Comparison of ENCODE assay signal across 15 cellular contexts in genomic region chr6:26476893-26477292, GRCh38. TPM values are rescaled to one million over a fixed set of nuclear protein-coding genes. Genes with fewer than 3 reads are reported as not detected.
DNase-seq lines count a peak whose midpoint lies in the region; ATAC-seq, FAIRE-seq and TF ChIP-seq lines count a peak whose summit lies in the region.
"Had no signal": no experiment of that assay in that cellular context is flagged by ENCODE, and none has a peak within 500 bp of the region (broad histone marks: within the 10 kb centered on the region; RNA-seq: fewer than 3 reads in every experiment).

No MANE protein-coding gene starts in this region.

- WGBS in right lobe of liver (ENCODE audit: insufficient coverage, low coverage, low lambda C conversion rate, missing lambda C conversion rate) = 72% methylated on average over 4 of the region's 4 CpGs
- WGBS in HepG2 (ENCODE audit: low lambda C conversion rate) = 94% methylated on average over 4 of the region's 4 CpGs

- H3K4me1 Mint-ChIP-seq in T-cell (peaks cover 60 to 73% (median 62%) of the 10 kb centered on the region in 3 donors), type B pancreatic cell (ENCODE audit: unreplicated experiment) (peaks cover 15% of the 10 kb centered on the region)

- H3K27me3 ChIP-seq in right lobe of liver = no peaks in the 10 kb centered on the region
- no peaks in the 10 kb centered on the region for H3K27me3 ChIP-seq in HepG2 (ENCODE audit: control insufficient read depth in 1 of 2, insufficient read depth in 2 of 2, low read length in 2 of 2)
- H3K27me3 ChIP-seq in left lung = no peaks in the 10 kb centered on the region
- H3K27me3 ChIP-seq in uterus = no peaks in the 10 kb centered on the region
- H3K27me3 ChIP-seq: foreskin keratinocyte had no signal

- no peak for TF ChIP-seq RAD21 in HepG2 (CRISPR knock-in tag; IDR thresholded peaks at IDR 0.05)

- H3K79me2 ChIP-seq in HepG2 (ENCODE audit: insufficient read depth, low read length) = no peaks in the 10 kb centered on the region

- H3K27ac ChIP-seq in right lobe of liver (peak overlapping the region in 2 of 3 donors; percentile 4 to 6), HepG2 (ENCODE audit: extremely low read length, insufficient read depth, low read length) (no peak overlapping the region), left lung (peak overlapping the region; percentile 59 to 91), uterus (peak overlapping the region; percentile 19 to 98)
- H3K27ac ChIP-seq: foreskin keratinocyte had no signal

- no peak overlapping the region for H3K4me2 ChIP-seq in HepG2 (ENCODE audit: low read depth, low read length)

- H3K9me3 ChIP-seq in right lobe of liver = no peaks in the 10 kb centered on the region
- H3K9me3 ChIP-seq in HepG2 (ENCODE audit: low read length) = no peaks in the 10 kb centered on the region
- H3K9me3 ChIP-seq in left lung = peaks cover 0 to under 1% of the 10 kb centered on the region in 2 donors
- no peaks in the 10 kb centered on the region for H3K9me3 ChIP-seq in uterus

- DNase-seq in right lobe of liver (no peak), HepG2 (ENCODE audit: low spot score) (no peak), T-cell (no peak), left lung (no peak), uterus (no peak), ACHN (no peak), type B pancreatic cell (ENCODE audit: extremely low spot score, unreplicated experiment) (no peak)
- DNase-seq: foreskin keratinocyte, NCI-H2171 treated with DMSO at 0.1 percent for 48 hours, nucleus accumbens had no signal

- H3K4me3 ChIP-seq in right lobe of liver (no peak overlapping the region), HepG2 (replicated peaks in 1 of 3; ENCODE audit: insufficient read depth in 1 of 3, low read depth in 2 of 3, low read length in 3 of 3) (no peak overlapping the region), left lung (no peak overlapping the region), uterus (no peak overlapping the region)

- H3K4me3 Mint-ChIP-seq in T-cell = peak overlapping the region; percentile 17 to 88 (median 21)
- H3K4me3 Mint-ChIP-seq in type B pancreatic cell = no peak overlapping the region
- H3K4me3 Mint-ChIP-seq: WTC11 had no signal

- TF ChIP-seq CTCF in right lobe of liver (IDR thresholded peaks at IDR 0.05) (no peak), HepG2 (CRISPR knock-in tag; IDR thresholded peaks at IDR 0.05) (no peak), left lung (IDR thresholded peaks at IDR 0.05) (no peak), uterus (IDR thresholded peaks at IDR 0.05) (no peak), type B pancreatic cell (conservative IDR thresholded peaks at IDR 0.05) (no peak)

- CTCF ChIA-PET in HepG2 (lab: Yijun Ruan, JAX; ENCODE audit: low intra/inter-chr PET ratio, low total read pairs) = no interaction called here
- CTCF ChIA-PET in T-cell (lab: Charles Lee) = interaction anchor here in 1 of 2 donors (0.7 kb wide), 1 partner anchor 27 kb away, joined by 3 read pairs; no protein-coding TSS in a partner anchor

- BruUV-seq in HepG2 (replicated peaks; lab: Mats Ljungman, UMichigan) = no TSS peak

- peaks cover 0 to 3% (median 2%) of the 10 kb centered on the region in 3 donors for H3K9me3 Mint-ChIP-seq in T-cell
- peaks cover under 1% of the 10 kb centered on the region for H3K9me3 Mint-ChIP-seq in type B pancreatic cell

- H2AFZ ChIP-seq in HepG2 (ENCODE audit: low read length) = no peak overlapping the region

- no peak for FAIRE-seq in HepG2 (lab: Jason Lieb, UNC)
- FAIRE-seq: keratinocyte had no signal

- H3K27me3 Mint-ChIP-seq in T-cell (no peaks in the 10 kb centered on the region), type B pancreatic cell (no peaks in the 10 kb centered on the region)

- H3K36me3 ChIP-seq in right lobe of liver (no peaks in the 10 kb centered on the region), HepG2 (replicated peaks in 1 of 2; ENCODE audit: control insufficient read depth in 1 of 2, insufficient read depth in 2 of 2, low read length in 2 of 2) (no peaks in the 10 kb centered on the region), left lung (no peaks in the 10 kb centered on the region), uterus (no peaks in the 10 kb centered on the region)

- H4K20me1 ChIP-seq in HepG2 (ENCODE audit: insufficient read depth, low read length) = no peaks in the 10 kb centered on the region

- ATAC-seq in right lobe of liver (no peak), HepG2 (no peak), T-cell (replicated peaks in 1 of 4) (no peak), left lung (no peak), esophagus mucosa (no peak)
- ATAC-seq: foreskin keratinocyte had no signal

- TF ChIP-seq EP300 in HepG2 (IDR thresholded peaks at IDR 0.05; ENCODE audit: low read depth in 2 of 2, low read length in 2 of 2) (no peak), HepG2 (CRISPR knock-in tag; IDR thresholded peaks at IDR 0.05; ENCODE audit: borderline replicate concordance) (no peak)

- H3K27ac Mint-ChIP-seq in T-cell (peak overlapping the region; percentile 89 to 100), type B pancreatic cell (no peak overlapping the region)

- intact Hi-C loops in right lobe of liver (cut with DNase I) = no loop called here
- intact Hi-C loops in HepG2 (cut with micrococcal nuclease; ENCODE audit: unreplicated experiment) = no loop called here
- intact Hi-C loops in left lung (cut with DNase I) = no loop called here
- intact Hi-C loops in uterus (cut with DNase I; ENCODE audit: low total_unique reads) = no loop called here

- no peak for TF ChIP-seq POLR2A in right lobe of liver (IDR thresholded peaks at IDR 0.05)
- no peak for TF ChIP-seq POLR2A in HepG2 (IDR thresholded peaks at IDR 0.05; ENCODE audit: insufficient read depth in 1 of 2, low read depth in 2 of 2, low read length in 2 of 2)
- no peak for TF ChIP-seq POLR2A in uterus (IDR thresholded peaks at IDR 0.05)

- POLR2A ChIA-PET in HepG2 (lab: Yijun Ruan, JAX) (no interaction called here), T-cell (lab: Charles Lee) (interaction anchor here in 1 of 2 donors (0.7 kb wide), 1 partner anchor 1325 kb away, joined by 3 read pairs; no protein-coding TSS in a partner anchor)

- in situ Hi-C loops in HepG2 (cut with HindIII; ENCODE audit: extremely low pct_ligation_motif_present, low pct_unique_long_range_greater_than_20kb) (no loop called here), ACHN (cut with HindIII; ENCODE audit: low pct_ligation_motif_present, low pct_unique_long_range_greater_than_20kb, low sequenced_read_pairs) (no loop called here)

- H3K9ac ChIP-seq in HepG2 (ENCODE audit: insufficient read depth, low read depth, low read length) = no peak overlapping the region

- no peaks in the 10 kb centered on the region for H3K36me3 Mint-ChIP-seq in T-cell
- peaks cover 3% of the 10 kb centered on the region for H3K36me3 Mint-ChIP-seq in type B pancreatic cell

- peaks cover 0 to 10% (median 0%) of the 10 kb centered on the region in 4 donors for H3K4me1 ChIP-seq in right lobe of liver
- H3K4me1 ChIP-seq in HepG2 (ENCODE audit: insufficient read depth, low read length) = peaks cover 65% of the 10 kb centered on the region
- H3K4me1 ChIP-seq in left lung = peaks cover 5 to 61% of the 10 kb centered on the region in 2 donors
- H3K4me1 ChIP-seq in uterus = no peaks in the 10 kb centered on the region
- H3K4me1 ChIP-seq: foreskin keratinocyte had no signal

RNA-seq across cellular contexts. Expression of gene BTN2A1, which starts 19.1 kb away (rescaled TPM):
- total RNA-seq in right lobe of liver (1 to 10 TPM; 3.6 to 8.3 (median 5.2) TPM), HepG2 (2016; rRNA removed; fragmentation: Illumina TruSeq; extraction: Trizol) (9.1 and 16.4 TPM in 2 replicates), T-cell (10 to 100 TPM; 36.1 to 53.4 (median 47.9) TPM), left lung (10 to 100 TPM; 17.5 to 34.7 TPM), uterus (10 to 100 TPM; 12.6 to 54.8 (median 26.1) TPM), type B pancreatic cell (ENCODE audit: low replicate concordance) (18.6 and 23.8 TPM in 2 replicates), esophagus mucosa (8.1 TPM)
- 2.8 and 3.8 TPM in 2 replicates for total RNA-seq in HepG2 (2016; cell fraction: cytosol; rRNA removed; fragmentation: Illumina TruSeq; extraction: Trizol; ENCODE audit: low read depth)
- total RNA-seq in HepG2 (2016; cell fraction: insoluble cytoplasmic fraction; rRNA removed; fragmentation: Illumina TruSeq; extraction: Trizol) = 9.2 and 15.3 TPM in 2 replicates
- 5.5 and 6.0 TPM in 2 replicates for total RNA-seq in HepG2 (2016; cell fraction: membrane; rRNA removed; fragmentation: Illumina TruSeq; extraction: Trizol)
- total RNA-seq in HepG2 (2016; cell fraction: nucleus; rRNA removed; fragmentation: Illumina TruSeq; extraction: Trizol) = 18.6 and 21.3 TPM in 2 replicates
- polyA plus RNA-seq in HepG2 (2011; rRNA removed) = 30.4 and 35.0 TPM in 2 replicates
- 23.7 and 28.2 TPM in 2 replicates for polyA plus RNA-seq in HepG2 (2011; cell fraction: cytosol; rRNA removed)
- polyA plus RNA-seq in HepG2 (2011; cell fraction: nucleus; rRNA removed) = 33.3 and 38.3 TPM in 2 replicates
- 18.7 and 23.0 TPM in 2 replicates for polyA plus RNA-seq in HepG2 (2012)
- polyA plus RNA-seq in HepG2 (2016; cell fraction: cytosol; fragmentation: Illumina TruSeq; extraction: Trizol; ENCODE audit: low read depth) = 2.6 and 3.2 TPM in 2 replicates
- 11.1 TPM in 2 replicates for polyA plus RNA-seq in HepG2 (2016; cell fraction: insoluble cytoplasmic fraction; fragmentation: Illumina TruSeq; extraction: Trizol; ENCODE audit: low read depth)
- 3.3 and 3.5 TPM in 2 replicates for polyA plus RNA-seq in HepG2 (2016; cell fraction: membrane; fragmentation: Illumina TruSeq; extraction: Trizol; ENCODE audit: low read depth)
- polyA plus RNA-seq in HepG2 (2016; cell fraction: nucleus; fragmentation: Illumina TruSeq; extraction: Trizol; ENCODE audit: insufficient read depth, low read depth) = 49.0 and 49.2 TPM in 2 replicates
- polyA minus RNA-seq in HepG2 (2011; rRNA and poly(A)+ RNA removed; ENCODE audit: low replicate concordance) = 23.9 and 31.6 TPM in 2 replicates
- 10.4 and 12.6 TPM in 2 replicates for polyA minus RNA-seq in HepG2 (2011; cell fraction: cytosol; rRNA and poly(A)+ RNA removed)
- 25.0 and 37.0 TPM in 2 replicates for polyA minus RNA-seq in HepG2 (2011; cell fraction: nucleus; rRNA and poly(A)+ RNA removed)

RNA-seq across cellular contexts. Expression of gene BTN1A1, which starts 23.2 kb away (rescaled TPM):
- total RNA-seq in right lobe of liver (not detected), HepG2 (2016; rRNA removed; fragmentation: Illumina TruSeq; extraction: Trizol) (not detected in 2 replicates), T-cell (not detected), left lung (not detected), uterus (under 1 TPM in 1 of 4 donors, not detected in 3; 0.07 TPM), type B pancreatic cell (ENCODE audit: low replicate concordance) (0.36 and 1.3 TPM in 2 replicates), esophagus mucosa (not detected)
- total RNA-seq in HepG2 (2016; cell fraction: cytosol; rRNA removed; fragmentation: Illumina TruSeq; extraction: Trizol; ENCODE audit: low read depth) = not detected in 2 replicates
- total RNA-seq in HepG2 (2016; cell fraction: insoluble cytoplasmic fraction; rRNA removed; fragmentation: Illumina TruSeq; extraction: Trizol) = not detected in 2 replicates
- not detected in 2 replicates for total RNA-seq in HepG2 (2016; cell fraction: membrane; rRNA removed; fragmentation: Illumina TruSeq; extraction: Trizol)
- total RNA-seq in HepG2 (2016; cell fraction: nucleus; rRNA removed; fragmentation: Illumina TruSeq; extraction: Trizol) = not detected in 2 replicates
- polyA plus RNA-seq in HepG2 (2011; rRNA removed) = 0.04 and 0.12 TPM in 2 replicates
- polyA plus RNA-seq in HepG2 (2011; cell fraction: cytosol; rRNA removed) = 0.04 and 0.08 TPM in 2 replicates
- not detected in 2 replicates for polyA plus RNA-seq in HepG2 (2011; cell fraction: nucleus; rRNA removed)
- 0.05 and 0.07 TPM in 2 replicates for polyA plus RNA-seq in HepG2 (2012)
- polyA plus RNA-seq in HepG2 (2016; cell fraction: cytosol; fragmentation: Illumina TruSeq; extraction: Trizol; ENCODE audit: low read depth) = not detected in 2 replicates
- polyA plus RNA-seq in HepG2 (2016; cell fraction: insoluble cytoplasmic fraction; fragmentation: Illumina TruSeq; extraction: Trizol; ENCODE audit: low read depth) = not detected in 2 replicates
- polyA plus RNA-seq in HepG2 (2016; cell fraction: membrane; fragmentation: Illumina TruSeq; extraction: Trizol; ENCODE audit: low read depth) = not detected in 2 replicates
- polyA plus RNA-seq in HepG2 (2016; cell fraction: nucleus; fragmentation: Illumina TruSeq; extraction: Trizol; ENCODE audit: insufficient read depth, low read depth) = not detected in 2 replicates
- polyA minus RNA-seq in HepG2 (2011; rRNA and poly(A)+ RNA removed; ENCODE audit: low replicate concordance) = not detected in 2 replicates
- polyA minus RNA-seq in HepG2 (2011; cell fraction: cytosol; rRNA and poly(A)+ RNA removed) = not detected in 2 replicates
- not detected in 2 replicates for polyA minus RNA-seq in HepG2 (2011; cell fraction: nucleus; rRNA and poly(A)+ RNA removed)
- total RNA-seq: foreskin keratinocyte, LHCN-M2 had no signal
- polyA plus RNA-seq: BJ, foreskin keratinocyte, keratinocyte had no signal

RNA-seq across cellular contexts. Expression of gene BTN3A3, which starts 36.6 kb away (rescaled TPM):
- total RNA-seq in right lobe of liver = 10 to 100 TPM in 3 of 6 experiments, 1 to 10 TPM in 3; 5.2 to 13.8 (median 9.1) TPM
- total RNA-seq in HepG2 (2016; rRNA removed; fragmentation: Illumina TruSeq; extraction: Trizol) = 2.9 and 4.3 TPM in 2 replicates
- total RNA-seq in HepG2 (2016; cell fraction: cytosol; rRNA removed; fragmentation: Illumina TruSeq; extraction: Trizol; ENCODE audit: low read depth) = 1.1 and 1.8 TPM in 2 replicates
- total RNA-seq in HepG2 (2016; cell fraction: insoluble cytoplasmic fraction; rRNA removed; fragmentation: Illumina TruSeq; extraction: Trizol) = 4.0 and 5.3 TPM in 2 replicates
- total RNA-seq in HepG2 (2016; cell fraction: membrane; rRNA removed; fragmentation: Illumina TruSeq; extraction: Trizol) = 1.1 and 2.7 TPM in 2 replicates
- 10.3 and 12.7 TPM in 2 replicates for total RNA-seq in HepG2 (2016; cell fraction: nucleus; rRNA removed; fragmentation: Illumina TruSeq; extraction: Trizol)
- 5.0 and 6.3 TPM in 2 replicates for polyA plus RNA-seq in HepG2 (2011; rRNA removed)
- polyA plus RNA-seq in HepG2 (2011; cell fraction: cytosol; rRNA removed) = 2.3 and 3.7 TPM in 2 replicates
- 12.9 and 22.9 TPM in 2 replicates for polyA plus RNA-seq in HepG2 (2011; cell fraction: nucleus; rRNA removed)
- polyA plus RNA-seq in HepG2 (2012) = 3.7 and 5.2 TPM in 2 replicates
- 0.26 and 0.36 TPM in 2 replicates for polyA plus RNA-seq in HepG2 (2016; cell fraction: cytosol; fragmentation: Illumina TruSeq; extraction: Trizol; ENCODE audit: low read depth)
- polyA plus RNA-seq in HepG2 (2016; cell fraction: insoluble cytoplasmic fraction; fragmentation: Illumina TruSeq; extraction: Trizol; ENCODE audit: low read depth) = 1.9 and 2.2 TPM in 2 replicates
- polyA plus RNA-seq in HepG2 (2016; cell fraction: membrane; fragmentation: Illumina TruSeq; extraction: Trizol; ENCODE audit: low read depth) = 0.65 and 0.73 TPM in 2 replicates
- 13.4 and 14.1 TPM in 2 replicates for polyA plus RNA-seq in HepG2 (2016; cell fraction: nucleus; fragmentation: Illumina TruSeq; extraction: Trizol; ENCODE audit: insufficient read depth, low read depth)
- 8.0 and 29.3 TPM in 2 replicates for polyA minus RNA-seq in HepG2 (2011; rRNA and poly(A)+ RNA removed; ENCODE audit: low replicate concordance)
- 1.1 and 1.4 TPM in 2 replicates for polyA minus RNA-seq in HepG2 (2011; cell fraction: cytosol; rRNA and poly(A)+ RNA removed)
- 10.0 and 27.5 TPM in 2 replicates for polyA minus RNA-seq in HepG2 (2011; cell fraction: nucleus; rRNA and poly(A)+ RNA removed)
- 100 to 1,000 TPM; 115 to 172 (median 142) TPM for total RNA-seq in T-cell
- total RNA-seq in left lung = 10 to 100 TPM; 41.1 to 54.7 TPM
- 10 to 100 TPM in 2 of 4 donors, 1 to 10 TPM in 2; 7.2 to 44.4 (median 22.0) TPM for total RNA-seq in uterus
- total RNA-seq in type B pancreatic cell (ENCODE audit: low replicate concordance) = 3.8 and 8.7 TPM in 2 replicates
- 4.2 TPM for total RNA-seq in esophagus mucosa
